In genomic region chr1:204484948-204485347, GRCh38 we compare ENCODE assay signal across 34 cellular contexts.
"Had no signal": no experiment of that assay in that cellular context is flagged by ENCODE, and none has a peak within 500 bp of the region (broad histone marks: within the 10 kb centered on the region; RNA-seq: fewer than 3 reads in every experiment).

No MANE protein-coding gene starts in this region.

- ATAC-seq: activated T-cell treated with anti-CD3 and anti-CD28 coated beads, Interleukin-2, amount 50 U/mL, for 4 hours; left colon; naive thymus-derived CD8-positive, alpha-beta T cell; psoas muscle; stimulated activated effector memory CD8-positive, alpha-beta T cell treated with anti-CD3 and anti-CD28 coated beads, Interleukin-12 subunit alpha, Interleukin-12 subunit beta, amount 100 ng/mL, for 72 hours had no signal

- DNase-seq: activated CD4-positive, alpha-beta memory T cell treated with anti-CD3 and anti-CD28 coated beads, Interleukin-2, amount 10 ng/mL, durations not matched to agents 7 days and 5 days; activated CD4-positive, alpha-beta T cell treated with anti-CD3 and anti-CD28 coated beads, Interleukin-2, amount 10 ng/mL, durations not matched to agents 24 days and 14 days; activated CD4-positive, CD25-positive, alpha-beta regulatory T cell treated with anti-CD3 and anti-CD28 coated beads, Interleukin-2, amount 50 U/mL, for 72 hours; activated CD8-positive, alpha-beta memory T cell treated with anti-CD3 and anti-CD28 coated beads, Interleukin-2, amount 50 U/mL, for 48 hours; activated naive CD4-positive, alpha-beta T cell treated with anti-CD3 and anti-CD28 coated beads for 36 hours; activated naive CD8-positive, alpha-beta T cell treated with anti-CD3 and anti-CD28 coated beads for 36 hours; activated T-cell treated with anti-CD3 and anti-CD28 coated beads, Interleukin-2, amount 50 U/mL, for 4 hours; adrenal gland; brain microvascular endothelial cell; dorsolateral prefrontal cortex; effector memory CD4-positive, alpha-beta T cell; erythroblast; head of caudate nucleus; hippocampal formation; immature natural killer cell; kidney; left colon; midbrain; naive thymus-derived CD8-positive, alpha-beta T cell; occipital lobe; psoas muscle; sigmoid colon; small intestine; stimulated activated CD4-positive, alpha-beta T cell treated with anti-CD3 and anti-CD28 coated beads, Interleukin-4, amount 100 ng/mL, for 24 hours; stomach; testis; trophoblast cell had no signal

- H3K4me3 Mint-ChIP-seq: activated CD4-positive, alpha-beta memory T cell treated with anti-CD3 and anti-CD28 coated beads, Interleukin-2, amount 10 ng/mL, durations not matched to agents 7 days and 5 days; activated CD4-positive, alpha-beta T cell treated with anti-CD3 and anti-CD28 coated beads, Interleukin-2, amount 10 ng/mL, durations not matched to agents 24 days and 14 days; activated naive CD4-positive, alpha-beta T cell treated with anti-CD3 and anti-CD28 coated beads for 36 hours; activated naive CD8-positive, alpha-beta T cell treated with anti-CD3 and anti-CD28 coated beads for 36 hours; activated T-cell treated with anti-CD3 and anti-CD28 coated beads, Interleukin-2, amount 50 U/mL, for 4 hours; immature natural killer cell; naive thymus-derived CD8-positive, alpha-beta T cell; neural progenitor cell; stimulated activated effector memory CD8-positive, alpha-beta T cell treated with anti-CD3 and anti-CD28 coated beads, Interleukin-12 subunit alpha, Interleukin-12 subunit beta, amount 100 ng/mL, for 72 hours had no signal

- H3K9me3 ChIP-seq: adrenal gland, ascending aorta, psoas muscle, sigmoid colon, stomach, testis had no signal

- H3K27ac ChIP-seq: adrenal gland, ascending aorta, brain microvascular endothelial cell, coronary artery, neural progenitor cell, parathyroid adenoma, psoas muscle, sigmoid colon, stomach, testis, VCaP had no signal

- FAIRE-seq: kidney, small intestine, urothelium cell line had no signal

- H3K27me3 Mint-ChIP-seq: activated CD4-positive, alpha-beta memory T cell treated with anti-CD3 and anti-CD28 coated beads, Interleukin-2, amount 10 ng/mL, durations not matched to agents 7 days and 5 days; activated CD4-positive, alpha-beta T cell treated with anti-CD3 and anti-CD28 coated beads, Interleukin-2, amount 10 ng/mL, durations not matched to agents 24 days and 14 days; activated naive CD8-positive, alpha-beta T cell treated with anti-CD3 and anti-CD28 coated beads for 36 hours; naive thymus-derived CD8-positive, alpha-beta T cell had no signal

- H3K27ac Mint-ChIP-seq: activated CD4-positive, alpha-beta memory T cell treated with anti-CD3 and anti-CD28 coated beads, Interleukin-2, amount 10 ng/mL, durations not matched to agents 7 days and 5 days; activated CD4-positive, alpha-beta T cell treated with anti-CD3 and anti-CD28 coated beads, Interleukin-2, amount 10 ng/mL, durations not matched to agents 24 days and 14 days; activated naive CD4-positive, alpha-beta T cell treated with anti-CD3 and anti-CD28 coated beads for 36 hours; activated naive CD8-positive, alpha-beta T cell treated with anti-CD3 and anti-CD28 coated beads for 36 hours; neural progenitor cell; stimulated activated effector memory CD8-positive, alpha-beta T cell treated with anti-CD3 and anti-CD28 coated beads, Interleukin-12 subunit alpha, Interleukin-12 subunit beta, amount 100 ng/mL, for 72 hours had no signal

- H3K9me3 Mint-ChIP-seq: activated CD4-positive, alpha-beta memory T cell treated with anti-CD3 and anti-CD28 coated beads, Interleukin-2, amount 10 ng/mL, durations not matched to agents 7 days and 5 days; activated CD4-positive, alpha-beta T cell treated with anti-CD3 and anti-CD28 coated beads, Interleukin-2, amount 10 ng/mL, durations not matched to agents 24 days and 14 days; activated naive CD4-positive, alpha-beta T cell treated with anti-CD3 and anti-CD28 coated beads for 36 hours; activated naive CD8-positive, alpha-beta T cell treated with anti-CD3 and anti-CD28 coated beads for 36 hours; activated T-cell treated with anti-CD3 and anti-CD28 coated beads, Interleukin-2, amount 50 U/mL, for 4 hours; immature natural killer cell; naive thymus-derived CD8-positive, alpha-beta T cell; neural progenitor cell; stimulated activated effector memory CD8-positive, alpha-beta T cell treated with anti-CD3 and anti-CD28 coated beads, Interleukin-12 subunit alpha, Interleukin-12 subunit beta, amount 100 ng/mL, for 72 hours had no signal

- H3K4me2 ChIP-seq: neural progenitor cell had no signal

- H3K4me3 ChIP-seq: adrenal gland, ascending aorta, coronary artery, dorsolateral prefrontal cortex, neural progenitor cell, psoas muscle, sigmoid colon, stomach, testis had no signal
